Comparison of ENCODE assay signal across 1 cellular context in genomic region chr16:80277182-80277581, GRCh38.
TF ChIP-seq lines count a peak whose summit lies in the region.

No MANE protein-coding gene starts in this region.

TF ChIP-seq in GM23338, 12 proteins besides CTCF, POLR2A, EP300 and RAD21 (continued from another document):
- TF ChIP-seq ZNF462 (CRISPR knock-in tag; IDR thresholded peaks at IDR 0.05) (no peak), STAT1 (IDR thresholded peaks at IDR 0.05; ENCODE audit: unreplicated experiment) (no peak), REST (IDR thresholded peaks at IDR 0.05; ENCODE audit: unreplicated experiment) (no peak), JUNB (IDR thresholded peaks at IDR 0.05; ENCODE audit: unreplicated experiment) (no peak), ZNF331 (CRISPR knock-in tag; IDR thresholded peaks at IDR 0.05; ENCODE audit: low read depth) (no peak)
TF ChIP-seq in GM23338: peak in this region for 0.
